ENCODE assay signal across 1 cellular context in genomic region chr1:102897537-102897936, GRCh38.
A peak's percentile ranks its signal among the peaks of the same experiment; 100 is the strongest.
TF ChIP-seq lines count a peak whose summit lies in the region.

No MANE protein-coding gene starts in this region.

TF ChIP-seq in IMR-90, 13 proteins besides CTCF, POLR2A, EP300 and RAD21:
- TF ChIP-seq ELK1 (IDR thresholded peaks at IDR 0.05; ENCODE audit: borderline replicate concordance, low read depth, low read length), result no peak
- peak; percentile 57; the same call in 1 of the 2 replicates for TF ChIP-seq FOS (IDR thresholded peaks at IDR 0.05; ENCODE audit: low read depth, low read length)
